26 cellular contexts compared by ENCODE assay signal in the genomic region with DNA sequence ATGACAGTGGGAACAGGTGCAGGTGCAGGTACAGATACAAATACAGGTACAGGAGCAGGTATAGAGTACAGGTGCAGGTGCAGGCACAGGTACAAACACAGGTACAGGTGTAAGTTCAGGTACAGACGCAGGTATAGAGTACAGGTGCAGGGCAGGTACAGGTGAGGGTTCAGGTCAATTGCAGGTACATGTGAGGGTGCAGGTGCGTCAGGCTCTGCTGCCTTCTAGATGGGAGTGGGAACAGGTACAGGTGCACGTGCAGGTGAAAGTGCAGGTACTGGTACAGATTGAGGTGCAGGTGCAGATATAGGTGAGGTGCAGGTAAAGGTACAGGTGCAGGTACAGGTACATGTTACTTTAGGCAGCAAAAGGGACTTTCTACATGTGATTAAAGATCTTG.
"Had no signal": no experiment of that assay in that cellular context is flagged by ENCODE, and none has a peak within 500 bp of the region (broad histone marks: within the 10 kb centered on the region; RNA-seq: fewer than 3 reads in every experiment).

No MANE protein-coding gene starts in this region.

- H3K27me3 ChIP-seq: adrenal gland, Peyer's patch had no signal

- DNase-seq: activated CD4-positive, alpha-beta T cell treated with anti-CD3 and anti-CD28 coated beads for 48 hours; activated CD4-positive, alpha-beta T cell treated with anti-CD3 and anti-CD28 coated beads, Interleukin-2, amount 50 U/mL, for 4 hours; activated CD4-positive, CD25-positive, alpha-beta regulatory T cell treated with anti-CD3 and anti-CD28 coated beads, Interleukin-2, amount 50 U/mL, for 72 hours; activated CD8-positive, alpha-beta memory T cell treated with anti-CD3 and anti-CD28 coated beads, Interleukin-2, amount 50 U/mL, for 48 hours; activated CD8-positive, alpha-beta T cell treated with anti-CD3 and anti-CD28 coated beads, Interleukin-2, amount 10 ng/mL, durations not matched to agents 7 days and 5 days; activated naive CD4-positive, alpha-beta T cell treated with anti-CD3 and anti-CD28 coated beads, Interleukin-2, amount 50 U/mL, for 16 hours; activated naive CD8-positive, alpha-beta T cell treated with anti-CD3 and anti-CD28 coated beads, Interleukin-2, amount 10 ng/mL, durations not matched to agents 7 days and 5 days; activated T-cell treated with anti-CD3 and anti-CD28 coated beads, Interleukin-2, amount 50 U/mL, for 1 hour; aorta; central memory CD4-positive, alpha-beta T cell; KG1; NCI-H1092 treated with DMSO at 0.1 percent for 48 hours; NCI-H1417 treated with DMSO at 0.1 percent for 48 hours; NCI-H1694; NCI-H2029 treated with DMSO at 0.1 percent for 48 hours; NCI-H345; NCI-H510A treated with DMSO at 0.1 percent for 48 hours; NCI-H69; SHP77; T-helper 17 cell; T-helper 9 cell had no signal

- ATAC-seq: activated CD8-positive, alpha-beta T cell treated with anti-CD3 and anti-CD28 coated beads, Interleukin-2, amount 10 ng/mL, durations not matched to agents 7 days and 5 days; T-helper 17 cell; WTC11 had no signal

- H3K9me3 ChIP-seq: adrenal gland, breast epithelium, Peyer's patch had no signal

- H3K4me3 ChIP-seq: adrenal gland, breast epithelium, Peyer's patch had no signal

- H3K4me1 ChIP-seq: adrenal gland, breast epithelium, Peyer's patch had no signal

- H3K36me3 ChIP-seq: adrenal gland, breast epithelium, Peyer's patch had no signal

- H3K27ac ChIP-seq: adrenal gland, breast epithelium, Peyer's patch, RWPE1 had no signal
